1 cellular context compared by ENCODE assay signal in the genomic region with DNA sequence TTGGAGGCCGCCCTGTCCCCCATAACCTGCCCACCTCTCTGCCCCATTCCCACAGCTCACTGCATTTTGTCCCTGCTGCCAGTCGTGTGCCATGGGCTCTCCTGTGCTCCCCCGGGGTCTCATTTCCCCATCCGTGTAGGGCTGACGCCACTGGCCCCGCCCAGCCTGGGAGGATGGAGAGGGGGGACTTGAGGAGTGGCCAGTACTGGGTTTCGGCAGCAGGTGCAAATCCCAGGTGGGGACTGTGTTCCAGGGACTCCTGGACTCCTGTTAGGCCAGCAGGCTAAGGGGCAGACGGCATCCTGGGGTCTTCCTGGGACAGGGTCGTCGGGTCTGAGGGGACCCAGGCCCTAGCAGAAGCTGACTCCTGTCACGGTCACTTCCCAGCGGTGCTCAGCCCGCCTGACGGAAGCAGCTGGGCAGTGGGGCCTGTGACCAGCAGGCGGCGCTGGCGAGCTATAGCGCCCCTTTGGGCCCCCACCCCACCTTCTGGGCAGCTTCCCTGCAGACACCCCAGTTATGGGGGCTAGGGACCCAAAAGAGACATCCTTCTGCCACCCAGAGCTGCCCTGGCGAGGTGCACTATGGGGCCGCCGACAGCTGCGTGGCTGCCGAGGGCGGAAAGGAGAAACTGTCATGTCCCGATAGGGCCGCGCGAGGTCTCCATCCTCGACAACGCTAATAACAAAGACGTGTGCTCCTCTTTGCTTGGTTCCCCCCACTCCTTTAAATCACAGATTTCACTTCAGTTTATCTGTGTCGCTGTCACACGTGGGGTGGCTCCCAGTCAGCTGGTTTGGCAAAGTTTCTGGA.
TF ChIP-seq lines count a peak whose summit lies in the region.

No MANE protein-coding gene starts in this region.

TF ChIP-seq in GM23338, 12 proteins besides CTCF, POLR2A, EP300 and RAD21:
- TF ChIP-seq, protein P1, sequence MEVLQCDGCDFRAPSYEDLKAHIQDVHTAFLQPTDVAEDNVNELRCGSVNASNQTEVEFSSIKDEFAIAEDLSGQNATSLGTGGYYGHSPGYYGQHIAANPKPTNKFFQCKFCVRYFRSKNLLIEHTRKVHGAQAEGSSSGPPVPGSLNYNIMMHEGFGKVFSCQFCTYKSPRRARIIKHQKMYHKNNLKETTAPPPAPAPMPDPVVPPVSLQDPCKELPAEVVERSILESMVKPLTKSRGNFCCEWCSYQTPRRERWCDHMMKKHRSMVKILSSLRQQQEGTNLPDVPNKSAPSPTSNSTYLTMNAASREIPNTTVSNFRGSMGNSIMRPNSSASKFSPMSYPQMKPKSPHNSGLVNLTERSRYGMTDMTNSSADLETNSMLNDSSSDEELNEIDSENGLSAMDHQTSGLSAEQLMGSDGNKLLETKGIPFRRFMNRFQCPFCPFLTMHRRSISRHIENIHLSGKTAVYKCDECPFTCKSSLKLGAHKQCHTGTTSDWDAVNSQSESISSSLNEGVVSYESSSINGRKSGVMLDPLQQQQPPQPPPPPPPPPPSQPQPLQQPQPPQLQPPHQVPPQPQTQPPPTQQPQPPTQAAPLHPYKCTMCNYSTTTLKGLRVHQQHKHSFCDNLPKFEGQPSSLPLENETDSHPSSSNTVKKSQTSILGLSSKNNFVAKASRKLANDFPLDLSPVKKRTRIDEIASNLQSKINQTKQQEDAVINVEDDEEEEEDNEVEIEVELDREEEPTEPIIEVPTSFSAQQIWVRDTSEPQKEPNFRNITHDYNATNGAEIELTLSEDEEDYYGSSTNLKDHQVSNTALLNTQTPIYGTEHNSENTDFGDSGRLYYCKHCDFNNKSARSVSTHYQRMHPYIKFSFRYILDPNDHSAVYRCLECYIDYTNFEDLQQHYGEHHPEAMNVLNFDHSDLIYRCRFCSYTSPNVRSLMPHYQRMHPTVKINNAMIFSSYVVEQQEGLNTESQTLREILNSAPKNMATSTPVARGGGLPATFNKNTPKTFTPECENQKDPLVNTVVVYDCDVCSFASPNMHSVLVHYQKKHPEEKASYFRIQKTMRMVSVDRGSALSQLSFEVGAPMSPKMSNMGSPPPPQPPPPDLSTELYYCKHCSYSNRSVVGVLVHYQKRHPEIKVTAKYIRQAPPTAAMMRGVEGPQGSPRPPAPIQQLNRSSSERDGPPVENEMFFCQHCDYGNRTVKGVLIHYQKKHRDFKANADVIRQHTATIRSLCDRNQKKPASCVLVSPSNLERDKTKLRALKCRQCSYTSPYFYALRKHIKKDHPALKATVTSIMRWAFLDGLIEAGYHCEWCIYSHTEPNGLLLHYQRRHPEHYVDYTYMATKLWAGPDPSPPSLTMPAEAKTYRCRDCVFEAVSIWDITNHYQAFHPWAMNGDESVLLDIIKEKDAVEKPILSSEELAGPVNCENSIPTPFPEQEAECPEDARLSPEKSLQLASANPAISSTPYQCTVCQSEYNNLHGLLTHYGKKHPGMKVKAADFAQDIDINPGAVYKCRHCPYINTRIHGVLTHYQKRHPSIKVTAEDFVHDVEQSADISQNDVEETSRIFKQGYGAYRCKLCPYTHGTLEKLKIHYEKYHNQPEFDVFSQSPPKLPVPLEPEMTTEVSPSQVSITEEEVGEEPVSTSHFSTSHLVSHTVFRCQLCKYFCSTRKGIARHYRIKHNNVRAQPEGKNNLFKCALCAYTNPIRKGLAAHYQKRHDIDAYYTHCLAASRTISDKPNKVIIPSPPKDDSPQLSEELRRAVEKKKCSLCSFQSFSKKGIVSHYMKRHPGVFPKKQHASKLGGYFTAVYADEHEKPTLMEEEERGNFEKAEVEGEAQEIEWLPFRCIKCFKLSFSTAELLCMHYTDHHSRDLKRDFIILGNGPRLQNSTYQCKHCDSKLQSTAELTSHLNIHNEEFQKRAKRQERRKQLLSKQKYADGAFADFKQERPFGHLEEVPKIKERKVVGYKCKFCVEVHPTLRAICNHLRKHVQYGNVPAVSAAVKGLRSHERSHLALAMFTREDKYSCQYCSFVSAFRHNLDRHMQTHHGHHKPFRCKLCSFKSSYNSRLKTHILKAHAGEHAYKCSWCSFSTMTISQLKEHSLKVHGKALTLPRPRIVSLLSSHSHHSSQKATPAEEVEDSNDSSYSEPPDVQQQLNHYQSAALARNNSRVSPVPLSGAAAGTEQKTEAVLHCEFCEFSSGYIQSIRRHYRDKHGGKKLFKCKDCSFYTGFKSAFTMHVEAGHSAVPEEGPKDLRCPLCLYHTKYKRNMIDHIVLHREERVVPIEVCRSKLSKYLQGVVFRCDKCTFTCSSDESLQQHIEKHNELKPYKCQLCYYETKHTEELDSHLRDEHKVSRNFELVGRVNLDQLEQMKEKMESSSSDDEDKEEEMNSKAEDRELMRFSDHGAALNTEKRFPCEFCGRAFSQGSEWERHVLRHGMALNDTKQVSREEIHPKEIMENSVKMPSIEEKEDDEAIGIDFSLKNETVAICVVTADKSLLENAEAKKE (CRISPR knock-in tag; IDR thresholded peaks at IDR 0.05), result no peak
- no peak; the same call in 1 of the 2 replicates for TF ChIP-seq POLR2AphosphoS5 (IDR thresholded peaks at IDR 0.05; ENCODE audit: low read depth)
- no peak for TF ChIP-seq CREB1 (CRISPR knock-in tag; IDR thresholded peaks at IDR 0.05; ENCODE audit: low read depth)
- no peak for TF ChIP-seq ETS1 (IDR thresholded peaks at IDR 0.05)
- TF ChIP-seq, protein P2, sequence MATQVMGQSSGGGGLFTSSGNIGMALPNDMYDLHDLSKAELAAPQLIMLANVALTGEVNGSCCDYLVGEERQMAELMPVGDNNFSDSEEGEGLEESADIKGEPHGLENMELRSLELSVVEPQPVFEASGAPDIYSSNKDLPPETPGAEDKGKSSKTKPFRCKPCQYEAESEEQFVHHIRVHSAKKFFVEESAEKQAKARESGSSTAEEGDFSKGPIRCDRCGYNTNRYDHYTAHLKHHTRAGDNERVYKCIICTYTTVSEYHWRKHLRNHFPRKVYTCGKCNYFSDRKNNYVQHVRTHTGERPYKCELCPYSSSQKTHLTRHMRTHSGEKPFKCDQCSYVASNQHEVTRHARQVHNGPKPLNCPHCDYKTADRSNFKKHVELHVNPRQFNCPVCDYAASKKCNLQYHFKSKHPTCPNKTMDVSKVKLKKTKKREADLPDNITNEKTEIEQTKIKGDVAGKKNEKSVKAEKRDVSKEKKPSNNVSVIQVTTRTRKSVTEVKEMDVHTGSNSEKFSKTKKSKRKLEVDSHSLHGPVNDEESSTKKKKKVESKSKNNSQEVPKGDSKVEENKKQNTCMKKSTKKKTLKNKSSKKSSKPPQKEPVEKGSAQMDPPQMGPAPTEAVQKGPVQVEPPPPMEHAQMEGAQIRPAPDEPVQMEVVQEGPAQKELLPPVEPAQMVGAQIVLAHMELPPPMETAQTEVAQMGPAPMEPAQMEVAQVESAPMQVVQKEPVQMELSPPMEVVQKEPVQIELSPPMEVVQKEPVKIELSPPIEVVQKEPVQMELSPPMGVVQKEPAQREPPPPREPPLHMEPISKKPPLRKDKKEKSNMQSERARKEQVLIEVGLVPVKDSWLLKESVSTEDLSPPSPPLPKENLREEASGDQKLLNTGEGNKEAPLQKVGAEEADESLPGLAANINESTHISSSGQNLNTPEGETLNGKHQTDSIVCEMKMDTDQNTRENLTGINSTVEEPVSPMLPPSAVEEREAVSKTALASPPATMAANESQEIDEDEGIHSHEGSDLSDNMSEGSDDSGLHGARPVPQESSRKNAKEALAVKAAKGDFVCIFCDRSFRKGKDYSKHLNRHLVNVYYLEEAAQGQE (IDR thresholded peaks at IDR 0.05; ENCODE audit: unreplicated experiment), result no peak
- no peak for TF ChIP-seq ZNF114 (CRISPR knock-in tag; IDR thresholded peaks at IDR 0.05)
- TF ChIP-seq NANOG (IDR thresholded peaks at IDR 0.05; ENCODE audit: borderline replicate concordance), result no peak
- no peak for TF ChIP-seq EZH2 (IDR thresholded peaks at IDR 0.05; ENCODE audit: low read depth, unreplicated experiment)
- TF ChIP-seq ZNF331 (CRISPR knock-in tag; IDR thresholded peaks at IDR 0.05; ENCODE audit: low read depth), result no peak
- TF ChIP-seq STAT1 (IDR thresholded peaks at IDR 0.05; ENCODE audit: unreplicated experiment), result no peak
- TF ChIP-seq EZH2phosphoT487 (IDR thresholded peaks at IDR 0.05; ENCODE audit: unreplicated experiment), result no peak
- no peak for TF ChIP-seq JUNB (IDR thresholded peaks at IDR 0.05; ENCODE audit: unreplicated experiment)
TF ChIP-seq in GM23338: peak in this region for 0.
